ENCODE assay signal across 23 cellular contexts in genomic region chr13:31725841-31726240, GRCh38. TPM values are rescaled to one million over a fixed set of nuclear protein-coding genes. Genes with fewer than 3 reads are reported as not detected.
DNase-seq lines count a peak whose midpoint lies in the region; ATAC-seq, FAIRE-seq and TF ChIP-seq lines count a peak whose summit lies in the region.
"Had no signal": no experiment of that assay in that cellular context is flagged by ENCODE, and none has a peak within 500 bp of the region (broad histone marks: within the 10 kb centered on the region; RNA-seq: fewer than 3 reads in every experiment).

No MANE protein-coding gene starts in this region.

- no peak for ATAC-seq in HG03460 (IDR thresholded peaks at IDR 0.05; ENCODE audit: unreplicated experiment)
- ATAC-seq: HCT116 had no signal

- no peak overlapping the region for H3K27ac Mint-ChIP-seq in MCF 10A (ENCODE audit: low read depth, unreplicated experiment)
- H3K27ac Mint-ChIP-seq: CD4-positive, alpha-beta T cell had no signal

- no peaks in the 10 kb centered on the region for H3K4me1 ChIP-seq in breast epithelium

- no peaks in the 10 kb centered on the region for H3K27me3 ChIP-seq in breast epithelium
- H3K27me3 ChIP-seq in MG63, result no peaks in the 10 kb centered on the region
- H3K27me3 ChIP-seq in bronchial epithelial cell (ENCODE audit: control insufficient read depth, insufficient read depth, low read length), result no peaks in the 10 kb centered on the region
- no peaks in the 10 kb centered on the region for H3K27me3 ChIP-seq in WERI-Rb-1 (ENCODE audit: insufficient read depth, low read depth, severe bottlenecking)
- H3K27me3 ChIP-seq: BE2C had no signal

- TF ChIP-seq CTCF in MCF 10A (IDR thresholded peaks at IDR 0.05; ENCODE audit: unreplicated experiment) (no peak), breast epithelium (IDR thresholded peaks at IDR 0.05) (no peak), bronchial epithelial cell (IDR thresholded peaks at IDR 0.05; ENCODE audit: insufficient read depth, low read length, severe bottlenecking) (no peak), WERI-Rb-1 (IDR thresholded peaks at IDR 0.05; ENCODE audit: low read depth, low read length) (no peak)

- H3K9me3 Mint-ChIP-seq in MCF 10A (ENCODE audit: unreplicated experiment), result no peaks in the 10 kb centered on the region
- H3K9me3 Mint-ChIP-seq: CD4-positive, alpha-beta T cell had no signal

- peak; percentile 50 for FAIRE-seq in bronchial epithelial cell (lab: Jason Lieb, UNC)
- FAIRE-seq in urothelium cell line (lab: Jason Lieb, UNC), result no peak
- FAIRE-seq: GM12891, GM18507 had no signal

- H3K4me3 ChIP-seq in breast epithelium (no peak overlapping the region), MG63 (no peak overlapping the region), bronchial epithelial cell (ENCODE audit: low read depth, low read length) (no peak overlapping the region), WERI-Rb-1 (ENCODE audit: low read depth, low read length) (no peak overlapping the region)

- TF ChIP-seq POLR2A in breast epithelium (IDR thresholded peaks at IDR 0.05), result no peak

- H3K27me3 Mint-ChIP-seq in MCF 10A (ENCODE audit: insufficient read depth, unreplicated experiment), result peaks cover 53% of the 10 kb centered on the region

- H3K36me3 Mint-ChIP-seq in MCF 10A (ENCODE audit: insufficient read depth, unreplicated experiment), result no peaks in the 10 kb centered on the region

- H3K27ac ChIP-seq in breast epithelium (no peak overlapping the region), WERI-Rb-1 (no peak overlapping the region)
- H3K27ac ChIP-seq: 22Rv1 had no signal

- POLR2A ChIA-PET in MCF 10A (lab: Yijun Ruan, JAX), result interaction anchor here (0.6 kb wide), 1 partner anchor 23 kb away, joined by 3 read pairs; no protein-coding TSS in a partner anchor

- peak; percentile 53 for DNase-seq in MCF 10A (ENCODE audit: unreplicated experiment)
- no peak for DNase-seq in breast epithelium (ENCODE audit: low spot score in 2 of 2)
- DNase-seq in MG63, result peak; percentile 67
- DNase-seq in bronchial epithelial cell (ENCODE audit: low read depth), result no peak
- DNase-seq in urothelium cell line (ENCODE audit: low spot score), result peak; percentile 11
- DNase-seq in NOMO-1 treated with dmso at 0.1 percent for 144 hours (lab: John Stamatoyannopoulos, UW; ENCODE audit: unreplicated experiment), result no peak
- no peak for DNase-seq in WERI-Rb-1
- DNase-seq: BE2C; Calu3; CD4-positive, alpha-beta T cell; GDM1; NCI-H1048; NCI-H1436 treated with DMSO at 0.1 percent for 48 hours; NCI-H2029 treated with DMSO at 0.1 percent for 48 hours; NCI-H510A treated with DMSO at 0.1 percent for 48 hours; NCI-H82; Right ventricle myocardium superior; SK-N-SH had no signal

- H3K9me3 ChIP-seq in breast epithelium (no peaks in the 10 kb centered on the region), MG63 (no peaks in the 10 kb centered on the region), WERI-Rb-1 (ENCODE audit: severe bottlenecking) (no peaks in the 10 kb centered on the region)
- H3K9me3 ChIP-seq: BE2C, SK-N-SH had no signal

- CTCF ChIA-PET in MCF 10A (lab: Yijun Ruan, JAX), result interaction anchor here (0.9 kb wide), 1 partner anchor 295 kb away, joined by 3 read pairs; no protein-coding TSS in a partner anchor

- no peaks in the 10 kb centered on the region for H3K4me1 Mint-ChIP-seq in MCF 10A (ENCODE audit: insufficient read depth, unreplicated experiment)

- H3K36me3 ChIP-seq in breast epithelium, result no peaks in the 10 kb centered on the region
- no peaks in the 10 kb centered on the region for H3K36me3 ChIP-seq in MG63
- no peaks in the 10 kb centered on the region for H3K36me3 ChIP-seq in bronchial epithelial cell (ENCODE audit: control insufficient read depth, insufficient read depth, low read length)
- H3K36me3 ChIP-seq in WERI-Rb-1, result no peaks in the 10 kb centered on the region
- H3K36me3 ChIP-seq: BE2C had no signal

- no TSS peak for BruUV-seq in MCF 10A (replicated peaks; lab: Mats Ljungman, UMichigan)

- intact Hi-C loops in MCF 10A (cut with micrococcal nuclease) (no loop called here), breast epithelium (cut with DNase I; ENCODE audit: low total_unique reads) (no loop called here)

- no peak overlapping the region for H3K4me3 Mint-ChIP-seq in MCF 10A (ENCODE audit: unreplicated experiment)
- H3K4me3 Mint-ChIP-seq: CD4-positive, alpha-beta T cell had no signal

RNA-seq across cellular contexts. Expression of gene RXFP2, which starts 13.5 kb away (rescaled TPM):
- total RNA-seq in MCF 10A (2022) (not detected in 2 replicates), breast epithelium (under 1 TPM in 1 of 3 donors, not detected in 2; 0.48 TPM), bronchial epithelial cell (not detected in 2 replicates)
- 1.9 and 6.6 TPM in 2 replicates for total RNA-seq in MG63 (2014; rRNA removed; shearing (Covaris generic); ENCODE audit: low replicate concordance)
- total RNA-seq: Calu3; CD4-positive, alpha-beta T cell; Right ventricle myocardium superior had no signal

Comparison
In these comparisons a context has a peak if more than half of its experiments do, and no peak if none do; other contexts are left out.
1. DNase-seq: peak in MCF 10A (single experiment), MG63 (single experiment) and urothelium cell line (single experiment); none in breast epithelium (0 of 2), bronchial epithelial cell (single experiment), NOMO-1 treated with dmso at 0.1 percent for 144 hours (single experiment) and WERI-Rb-1 (single experiment).